ENCODE assay signal across 9 cellular contexts in genomic region chr5:138955013-138955660, GRCh38.
DNase-seq lines count a peak whose midpoint lies in the region; ATAC-seq, FAIRE-seq and TF ChIP-seq lines count a peak whose summit lies in the region.
"Had no signal": no experiment of that assay in that cellular context is flagged by ENCODE, and none has a peak within 500 bp of the region (broad histone marks: within the 10 kb centered on the region; RNA-seq: fewer than 3 reads in every experiment).

No MANE protein-coding gene starts in this region.

- H3K9me3 ChIP-seq in mesenchymal stem cell (ENCODE audit: control insufficient read depth, low read length) (no peaks in the 10 kb centered on the region), uterus (no peaks in the 10 kb centered on the region)
- H3K9me3 ChIP-seq: SJSA1 had no signal

- peaks cover 31% of the 10 kb centered on the region for H3K79me1 ChIP-seq in mesenchymal stem cell (replicated peaks; ENCODE audit: low read length, poor library complexity, severe bottlenecking)

- H3K36me3 ChIP-seq in mesenchymal stem cell (ENCODE audit: control insufficient read depth in 1 of 2, insufficient read depth in 2 of 2, low read depth in 1 of 2, low read length in 2 of 2), result peaks cover 9 to 20% of the 10 kb centered on the region in 2 experiments
- no peaks in the 10 kb centered on the region for H3K36me3 ChIP-seq in uterus
- H3K36me3 ChIP-seq: SJSA1 had no signal

- peak overlapping the region; percentile 37 for H2BK15ac ChIP-seq in mesenchymal stem cell (ENCODE audit: low read depth, poor library complexity, severe bottlenecking)

- peak overlapping the region; percentile 74 for H2AK5ac ChIP-seq in mesenchymal stem cell (ENCODE audit: low read length, severe bottlenecking)

- H3K23ac ChIP-seq in mesenchymal stem cell (ENCODE audit: low read length in 2 of 2), result no peak overlapping the region

- ATAC-seq in Right ventricle myocardium superior (ENCODE audit: poor library complexity), result no peak

- H3K14ac ChIP-seq in mesenchymal stem cell (ENCODE audit: low read length in 2 of 2), result peak overlapping the region in 1 of 2 experiments; percentile 94

- H2BK5ac ChIP-seq in mesenchymal stem cell (ENCODE audit: low read depth, low read length, poor library complexity, severe bottlenecking), result peak overlapping the region; percentile 96

- intact Hi-C loops in Right ventricle myocardium superior (cut with DNase I) (no loop called here), cardiac septum (cut with DNase I) (no loop called here), uterus (cut with DNase I; ENCODE audit: low total_unique reads) (no loop called here)

- 64% methylated on average over 11 of the region's 12 CpGs for WGBS in mesenchymal stem cell

- H2AFZ ChIP-seq in mesenchymal stem cell (ENCODE audit: low read depth, low read length), result no peak overlapping the region

- H3K4me3 ChIP-seq in mesenchymal stem cell (ENCODE audit: insufficient read depth in 1 of 2, low read depth in 1 of 2, low read length in 2 of 2), result no peak overlapping the region
- no peak overlapping the region for H3K4me3 ChIP-seq in uterus
- H3K4me3 ChIP-seq: SJSA1 had no signal

- peak overlapping the region; percentile 45 to 75 for H3K18ac ChIP-seq in mesenchymal stem cell (ENCODE audit: low read depth in 1 of 2, low read length in 2 of 2)

- H3K4me2 ChIP-seq in mesenchymal stem cell (ENCODE audit: low read length, poor library complexity, severe bottlenecking), result peak overlapping the region; percentile 1

- no peak for TF ChIP-seq POLR2A in uterus (IDR thresholded peaks at IDR 0.05)
- TF ChIP-seq POLR2A in GM12892 (IDR thresholded peaks at IDR 0.05; ENCODE audit: low read depth, low read length), result no peak

- TF ChIP-seq CTCF in uterus (IDR thresholded peaks at IDR 0.05), result no peak

- no peak for FAIRE-seq in GM12892 (lab: Jason Lieb, UNC)

- H3K27ac ChIP-seq in mesenchymal stem cell (ENCODE audit: low read length, poor library complexity, severe bottlenecking), result peak overlapping the region; percentile 90
- peak overlapping the region; percentile 4 to 79 for H3K27ac ChIP-seq in uterus
- H3K27ac ChIP-seq: SJSA1 had no signal

- H3K27me3 ChIP-seq in mesenchymal stem cell (ENCODE audit: control insufficient read depth in 1 of 2, insufficient read depth in 1 of 2, low read length in 2 of 2) (no peaks in the 10 kb centered on the region), uterus (no peaks in the 10 kb centered on the region)
- H3K27me3 ChIP-seq: SJSA1 had no signal

- H2BK12ac ChIP-seq in mesenchymal stem cell (ENCODE audit: low read length in 2 of 2), result peak overlapping the region in 1 of 2 experiments; percentile 91

- H3K9ac ChIP-seq in mesenchymal stem cell (ENCODE audit: low read length), result no peak overlapping the region

- peaks cover 39% of the 10 kb centered on the region for H3K4me1 ChIP-seq in mesenchymal stem cell (ENCODE audit: control insufficient read depth, insufficient read depth, low read depth, low read length)
- peaks cover 10 to 24% of the 10 kb centered on the region in 2 donors for H3K4me1 ChIP-seq in uterus

- H2BK120ac ChIP-seq in mesenchymal stem cell (ENCODE audit: low read depth, low read length), result no peak overlapping the region

- H4K91ac ChIP-seq in mesenchymal stem cell (ENCODE audit: low read length), result no peak overlapping the region

- H4K8ac ChIP-seq in mesenchymal stem cell (ENCODE audit: low read length), result peak overlapping the region; percentile 51

- DNase-seq in Right ventricle myocardium superior, result peak; percentile 74
- DNase-seq in cardiac septum (ENCODE audit: low spot score), result no peak
- DNase-seq in anterior cingulate cortex (lab: John Stamatoyannopoulos, UW), result peak in 40 of 58 donors; percentile 16 to 74 (median 52)
- DNase-seq in mesenchymal stem cell, result peak; percentile 52
- DNase-seq in uterus, result no peak
- DNase-seq in HT-29 (ENCODE audit: low spot score), result no peak
- DNase-seq in activated CD4-positive, CD25-positive, alpha-beta regulatory T cell treated with anti-CD3 and anti-CD28 coated beads, Interleukin-2, amount 50 U/mL, for 72 hours, result no peak
- DNase-seq in GM12892 (ENCODE audit: insufficient read length), result no peak

- H3K4ac ChIP-seq in mesenchymal stem cell (ENCODE audit: low read depth in 1 of 2, low read length in 2 of 2), result peak overlapping the region; percentile 24 to 57

Comparison
In these comparisons a context has a peak if more than half of its experiments do, and no peak if none do; other contexts are left out.
1. DNase-seq: peak in Right ventricle myocardium superior (single experiment), anterior cingulate cortex (40 of 58) and mesenchymal stem cell (single experiment); none in cardiac septum (single experiment), uterus (0 of 2), HT-29 (single experiment), activated CD4-positive, CD25-positive, alpha-beta regulatory T cell treated with anti-CD3 and anti-CD28 coated beads, Interleukin-2, amount 50 U/mL, for 72 hours (single experiment) and GM12892 (single experiment).